Comparison of ENCODE assay signal across 8 cellular contexts in the genomic region with DNA sequence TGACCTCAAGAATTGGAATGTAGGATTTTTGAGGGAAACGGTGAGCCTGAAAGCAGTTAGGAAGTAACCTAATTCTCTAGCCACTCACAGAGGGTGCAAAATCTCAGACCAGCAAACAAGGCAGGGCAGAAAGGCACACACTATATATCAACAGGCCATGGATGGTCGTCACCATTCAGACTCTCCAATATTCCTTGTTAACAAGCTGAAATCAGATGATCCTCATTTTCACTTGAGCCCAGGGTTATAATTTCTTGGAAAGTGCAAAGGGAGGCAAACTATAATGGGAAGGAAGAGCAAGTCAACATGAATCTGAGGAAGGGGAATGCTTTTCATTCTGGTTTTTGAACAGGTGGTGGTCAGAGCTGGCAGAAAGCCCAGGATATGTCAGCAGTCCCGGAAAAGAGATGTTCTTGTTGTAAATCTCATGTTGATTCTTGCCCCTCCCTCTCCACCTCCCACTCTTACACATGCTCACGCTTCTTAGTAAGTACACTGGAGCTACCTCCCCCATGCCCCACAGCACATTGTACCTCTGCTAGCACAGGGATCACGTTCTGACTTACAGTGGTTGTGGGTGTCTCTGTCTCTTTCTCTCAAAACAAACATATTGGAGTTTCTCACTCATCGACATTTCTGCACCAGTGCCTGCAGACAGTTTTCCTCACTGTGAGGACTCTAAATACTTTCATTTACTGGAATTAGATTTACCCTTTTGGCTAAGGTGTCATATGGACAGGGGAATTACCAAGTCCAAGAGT.
DNase-seq lines count a peak whose midpoint lies in the region; ATAC-seq, FAIRE-seq and TF ChIP-seq lines count a peak whose summit lies in the region.

No MANE protein-coding gene starts in this region.

- peaks cover 12% of the 10 kb centered on the region for H3K9me3 Mint-ChIP-seq in nephron progenitor cell

- DNase-seq in COLO668 (lab: John Stamatoyannopoulos, UW; ENCODE audit: unreplicated experiment) (peak; percentile 89), HTR-8/SVneo (ENCODE audit: insufficient read length, low spot score) (peak; percentile 36), OCI-M1 (lab: John Stamatoyannopoulos, UW) (peak; percentile 90), adrenal gland (peak in 5 of 7 donors; percentile 17 to 70 (median 24)), nephron progenitor cell (peak; percentile 27), midbrain (lab: John Stamatoyannopoulos, UW) (no peak), putamen (ENCODE audit: low spot score) (no peak)

- peaks cover 40% of the 10 kb centered on the region for H3K4me1 Mint-ChIP-seq in nephron progenitor cell

- peaks cover 7% of the 10 kb centered on the region for H3K36me3 Mint-ChIP-seq in nephron progenitor cell (ENCODE audit: low read depth)

- H3K27ac Mint-ChIP-seq in nephron progenitor cell: peak overlapping the region; percentile 91

- peaks cover 19 to 40% of the 10 kb centered on the region in 2 donors for H3K4me1 ChIP-seq in adrenal gland (replicated peaks in 1 of 2)

- intact Hi-C loops in adrenal gland (cut with DNase I): no loop called here

- no peak for TF ChIP-seq CTCF in adrenal gland (IDR thresholded peaks at IDR 0.05)
- no peak for TF ChIP-seq CTCF in nephron progenitor cell (IDR thresholded peaks at IDR 0.05)

- H3K36me3 ChIP-seq in adrenal gland (replicated peaks in 1 of 2): no peaks in the 10 kb centered on the region

- H3K9me3 ChIP-seq in adrenal gland (replicated peaks in 1 of 3): no peaks in the 10 kb centered on the region

- ATAC-seq in GM21367 (IDR thresholded peaks at IDR 0.05; ENCODE audit: unreplicated experiment): peak; percentile 55

- no peak overlapping the region for H3K4me3 ChIP-seq in adrenal gland

- H3K27me3 Mint-ChIP-seq in nephron progenitor cell (ENCODE audit: low read depth, poor library complexity): no peaks in the 10 kb centered on the region

- TF ChIP-seq POLR2A in adrenal gland (IDR thresholded peaks at IDR 0.05): no peak

- peak; percentile 62 for FAIRE-seq in HTR-8/SVneo (lab: Jason Lieb, UNC)

- peak overlapping the region; percentile 15 for H3K4me3 Mint-ChIP-seq in nephron progenitor cell

- H3K27me3 ChIP-seq in adrenal gland: no peaks in the 10 kb centered on the region

- WGBS in adrenal gland, 4 donors: 44 to 49% (median 47%) methylated on average over 6 of the region's 6 CpGs

- H3K27ac ChIP-seq in adrenal gland: peak overlapping the region in 2 of 5 donors; percentile 13 to 22

Comparison
In these comparisons a context has a peak if more than half of its experiments do, and no peak if none do; other contexts are left out.
1. DNase-seq: peak in COLO668 (single experiment), HTR-8/SVneo (single experiment), OCI-M1 (single experiment), adrenal gland (5 of 7) and nephron progenitor cell (single experiment); none in midbrain (single experiment) and putamen (single experiment).